In genomic region chr5:150411245-150411979, GRCh38 we compare ENCODE assay signal across 9 cellular contexts. TPM values are rescaled to one million over a fixed set of nuclear protein-coding genes. Genes with fewer than 3 reads are reported as not detected.
A peak's percentile ranks its signal among the peaks of the same experiment; 100 is the strongest.
DNase-seq lines count a peak whose midpoint lies in the region; TF ChIP-seq lines count a peak whose summit lies in the region.
"Had no signal": no experiment of that assay in that cellular context is flagged by ENCODE, and none has a peak within 500 bp of the region (broad histone marks: within the 10 kb centered on the region; RNA-seq: fewer than 3 reads in every experiment).

No MANE protein-coding gene starts in this region.

- H3K79me2 ChIP-seq in mammary epithelial cell (ENCODE audit: insufficient read depth, low read length): no peaks in the 10 kb centered on the region

- H3K27ac ChIP-seq in breast epithelium (peak overlapping the region; percentile 71 to 88), mammary epithelial cell (ENCODE audit: insufficient read depth, low read depth, low read length) (no peak overlapping the region), tibial artery (peak overlapping the region; percentile 63 to 65)
- H3K27ac ChIP-seq: C4-2B had no signal

- no peak overlapping the region for H3K9ac ChIP-seq in mammary epithelial cell (ENCODE audit: insufficient read depth, low read length)

- H3K9me3 ChIP-seq in breast epithelium: no peaks in the 10 kb centered on the region
- no peaks in the 10 kb centered on the region for H3K9me3 ChIP-seq in mammary epithelial cell (replicated peaks; ENCODE audit: insufficient read depth, low read length)
- no peaks in the 10 kb centered on the region for H3K9me3 ChIP-seq in tibial artery

- CTCF ChIA-PET in mammary epithelial cell (lab: Charles Lee; ENCODE audit: low non-redundant PET): no interaction called here

- no peak for DNase-seq in breast epithelium (ENCODE audit: low spot score in 2 of 2)
- DNase-seq in mammary epithelial cell: no peak
- DNase-seq in activated CD4-positive, CD25-positive, alpha-beta regulatory T cell (lab: John Stamatoyannopoulos, UW): peak in 3 of 4 experiments; percentile 27 to 48 (median 43)
- DNase-seq in nephron progenitor cell: no peak
- DNase-seq in tibial artery: peak in 1 of 2 donors; percentile 59
- no peak for DNase-seq in NCI-H1105 treated with DMSO at 0.1 percent for 48 hours (lab: John Stamatoyannopoulos, UW)
- no peak for DNase-seq in progenitor cell of endocrine pancreas (ENCODE audit: low spot score, unreplicated experiment)

- intact Hi-C loops in breast epithelium (cut with DNase I; ENCODE audit: low total_unique reads): no loop called here
- intact Hi-C loops in mammary epithelial cell (cut with micrococcal nuclease): no loop called here
- intact Hi-C loops in dendritic cell treated with granulocyte-macrophage colony-stimulating factor and Interleukin-4, amounts not matched to agents 40 ng/mL and 50 ng/mL, for 4 days (cut with micrococcal nuclease): no loop called here
- intact Hi-C loops in tibial artery (cut with DNase I; ENCODE audit: low total_unique reads): no loop called here

- no peaks in the 10 kb centered on the region for H3K9me3 Mint-ChIP-seq in dendritic cell treated with granulocyte-macrophage colony-stimulating factor and Interleukin-4, amounts not matched to agents 40 ng/mL and 50 ng/mL, for 4 days
- no peaks in the 10 kb centered on the region for H3K9me3 Mint-ChIP-seq in nephron progenitor cell
- H3K9me3 Mint-ChIP-seq in progenitor cell of endocrine pancreas (ENCODE audit: low read depth): no peaks in the 10 kb centered on the region

- no peak for TF ChIP-seq CTCF in breast epithelium (IDR thresholded peaks at IDR 0.05)
- TF ChIP-seq CTCF in mammary epithelial cell (conservative IDR thresholded peaks at IDR 0.05 in 1 of 2, IDR thresholded peaks at IDR 0.05 in 1 of 2; ENCODE audit: extremely low read depth in 1 of 2, insufficient read depth in 1 of 2, low read depth in 1 of 2, low read length in 2 of 2): no peak
- no peak for TF ChIP-seq CTCF in nephron progenitor cell (IDR thresholded peaks at IDR 0.05)
- TF ChIP-seq CTCF in tibial artery (IDR thresholded peaks at IDR 0.05): no peak
- no peak for TF ChIP-seq CTCF in progenitor cell of endocrine pancreas (IDR thresholded peaks at IDR 0.05; ENCODE audit: unreplicated experiment)

- dilution Hi-C loops in mammary epithelial cell (cut with HindIII; ENCODE audit: low sequenced_read_pairs): no loop called here

- peak overlapping the region; percentile 99 for H3K27ac Mint-ChIP-seq in dendritic cell treated with granulocyte-macrophage colony-stimulating factor and Interleukin-4, amounts not matched to agents 40 ng/mL and 50 ng/mL, for 4 days
- H3K27ac Mint-ChIP-seq in nephron progenitor cell (no peak overlapping the region), progenitor cell of endocrine pancreas (no peak overlapping the region)

- no peak overlapping the region for H3K4me2 ChIP-seq in mammary epithelial cell (ENCODE audit: insufficient read depth, low read depth, low read length)

- H3K36me3 ChIP-seq in breast epithelium: no peaks in the 10 kb centered on the region
- H3K36me3 ChIP-seq in mammary epithelial cell (ENCODE audit: insufficient read depth, low read length): no peaks in the 10 kb centered on the region
- H3K36me3 ChIP-seq in tibial artery: no peaks in the 10 kb centered on the region

- H3K4me3 ChIP-seq in breast epithelium (peak overlapping the region; percentile 45 to 77 (median 60)), mammary epithelial cell (replicated peaks in 1 of 3; ENCODE audit: insufficient read depth in 1 of 3, low read depth in 2 of 3, low read length in 3 of 3) (no peak overlapping the region), tibial artery (peak overlapping the region; percentile 45 to 46)

- H3K4me1 ChIP-seq in breast epithelium (peaks cover 0 to 6% of the 10 kb centered on the region in 2 donors), mammary epithelial cell (ENCODE audit: insufficient read depth, low read length) (no peaks in the 10 kb centered on the region), tibial artery (peaks cover 0 to 19% (median 11%) of the 10 kb centered on the region in 4 donors)

- no TSS peak for BruUV-seq in mammary epithelial cell (replicated peaks; lab: Mats Ljungman, UMichigan)

- H3K4me1 Mint-ChIP-seq in dendritic cell treated with granulocyte-macrophage colony-stimulating factor and Interleukin-4, amounts not matched to agents 40 ng/mL and 50 ng/mL, for 4 days (ENCODE audit: low read depth): peaks cover 50% of the 10 kb centered on the region
- H3K4me1 Mint-ChIP-seq in nephron progenitor cell (peaks cover 41% of the 10 kb centered on the region), progenitor cell of endocrine pancreas (ENCODE audit: low read depth) (peaks cover 21% of the 10 kb centered on the region)

- H4K20me1 ChIP-seq in mammary epithelial cell (ENCODE audit: insufficient read depth, low read length): no peaks in the 10 kb centered on the region

- H2AFZ ChIP-seq in mammary epithelial cell (ENCODE audit: low read depth, low read length): no peak overlapping the region

- no peaks in the 10 kb centered on the region for H3K27me3 ChIP-seq in breast epithelium
- no peaks in the 10 kb centered on the region for H3K27me3 ChIP-seq in mammary epithelial cell (ENCODE audit: insufficient read depth, low read length)
- H3K27me3 ChIP-seq in tibial artery: no peaks in the 10 kb centered on the region

- no peak for TF ChIP-seq POLR2A in breast epithelium (IDR thresholded peaks at IDR 0.05)

- H3K4me3 Mint-ChIP-seq in dendritic cell treated with granulocyte-macrophage colony-stimulating factor and Interleukin-4, amounts not matched to agents 40 ng/mL and 50 ng/mL, for 4 days: peak overlapping the region; percentile 95
- peak overlapping the region; percentile 54 for H3K4me3 Mint-ChIP-seq in nephron progenitor cell
- H3K4me3 Mint-ChIP-seq in progenitor cell of endocrine pancreas (ENCODE audit: low read depth): no peak overlapping the region

- in situ Hi-C loops in mammary epithelial cell (cut with MboI; ENCODE audit: low sequenced_read_pairs in 2 of 2): no loop called here

- no peaks in the 10 kb centered on the region for H3K27me3 Mint-ChIP-seq in dendritic cell treated with granulocyte-macrophage colony-stimulating factor and Interleukin-4, amounts not matched to agents 40 ng/mL and 50 ng/mL, for 4 days
- peaks cover 5% of the 10 kb centered on the region for H3K27me3 Mint-ChIP-seq in nephron progenitor cell (ENCODE audit: low read depth, poor library complexity)
- H3K27me3 Mint-ChIP-seq in progenitor cell of endocrine pancreas: no peaks in the 10 kb centered on the region

- WGBS in mammary epithelial cell (ENCODE audit: low coverage, missing lambda C conversion rate): 89% methylated on average over 5 of the region's 5 CpGs

- H3K36me3 Mint-ChIP-seq in dendritic cell treated with granulocyte-macrophage colony-stimulating factor and Interleukin-4, amounts not matched to agents 40 ng/mL and 50 ng/mL, for 4 days (ENCODE audit: low read depth): peaks cover 65% of the 10 kb centered on the region
- H3K36me3 Mint-ChIP-seq in nephron progenitor cell (ENCODE audit: low read depth): no peaks in the 10 kb centered on the region
- no peaks in the 10 kb centered on the region for H3K36me3 Mint-ChIP-seq in progenitor cell of endocrine pancreas (ENCODE audit: insufficient read depth)

RNA-seq across cellular contexts. Expression of gene CD74, which starts 1.3 kb away (rescaled TPM):
- total RNA-seq in breast epithelium: 100 to 1,000 TPM; 382 to 393 (median 392) TPM
- total RNA-seq in mammary epithelial cell: 1 to 10 TPM; 6.8 to 9.7 TPM
- polyA plus RNA-seq in mammary epithelial cell: 7.4 TPM
- 22.1 TPM for polyA minus RNA-seq in mammary epithelial cell
- 41.3 and 45.8 TPM in 2 replicates for total RNA-seq in progenitor cell of endocrine pancreas

RNA-seq across cellular contexts. Expression of gene RPS14, which starts 38.1 kb away (rescaled TPM):
- total RNA-seq in breast epithelium (1,000 to 10,000 TPM; 3,271 to 4,472 (median 4,011) TPM), mammary epithelial cell (1,000 to 10,000 TPM; 1,819 to 2,158 TPM), progenitor cell of endocrine pancreas (1,941 and 2,072 TPM in 2 replicates)
- polyA plus RNA-seq in mammary epithelial cell: 6,134 TPM
- 1,433 TPM for polyA minus RNA-seq in mammary epithelial cell

RNA-seq across cellular contexts. Expression of gene TCOF1, which starts 53.9 kb away (rescaled TPM):
- 10 to 100 TPM; 20.6 to 37.7 (median 36.1) TPM for total RNA-seq in breast epithelium
- total RNA-seq in mammary epithelial cell: 10 to 100 TPM; 17.7 to 70.4 TPM
- 34.8 TPM for polyA plus RNA-seq in mammary epithelial cell
- polyA minus RNA-seq in mammary epithelial cell: 44.3 TPM
- 58.9 and 66.7 TPM in 2 replicates for total RNA-seq in progenitor cell of endocrine pancreas

Comparison
In these comparisons a context has a peak if more than half of its experiments do, and no peak if none do; other contexts are left out.
1. H3K4me3 ChIP-seq: peak in breast epithelium (3 of 3) and tibial artery (2 of 2); none in mammary epithelial cell (0 of 3).
2. DNase-seq: peak in activated CD4-positive, CD25-positive, alpha-beta regulatory T cell (3 of 4); none in breast epithelium (0 of 2), mammary epithelial cell (single experiment), nephron progenitor cell (single experiment), NCI-H1105 treated with DMSO at 0.1 percent for 48 hours (single experiment) and progenitor cell of endocrine pancreas (single experiment).